ENCODE assay signal across 17 cellular contexts in genomic region chr12:48910196-48910595, GRCh38. TPM values are rescaled to one million over a fixed set of nuclear protein-coding genes. Genes with fewer than 3 reads are reported as not detected.
DNase-seq lines count a peak whose midpoint lies in the region; ATAC-seq, FAIRE-seq and TF ChIP-seq lines count a peak whose summit lies in the region.
"Had no signal": no experiment of that assay in that cellular context is flagged by ENCODE, and none has a peak within 500 bp of the region (broad histone marks: within the 10 kb centered on the region; RNA-seq: fewer than 3 reads in every experiment).

No MANE protein-coding gene starts in this region.

- no peak overlapping the region for H3K9ac ChIP-seq in trophoblast cell (ENCODE audit: low read length)
- H3K9ac ChIP-seq: BLaER1 treated with 17β-estradiol and CSF1 and Interleukin-3, amounts not matched to agents 10 nM and 100 nM had no signal

- peak in 1 of 2 experiments; percentile 46 for DNase-seq in A549 (ENCODE audit: low read depth in 1 of 2, low spot score in 1 of 2)
- peak; percentile 68 for DNase-seq in NCI-H146 (lab: John Stamatoyannopoulos, UW)
- peak; percentile 47 to 74 for DNase-seq in trophoblast cell
- DNase-seq in UCSD-AML1 (lab: John Stamatoyannopoulos, UW; ENCODE audit: unreplicated experiment) = no peak
- no peak for DNase-seq in naive thymus-derived CD4-positive, alpha-beta T cell
- DNase-seq in SK-N-DZ (ENCODE audit: low spot score) = no peak
- no peak for DNase-seq in activated gamma-delta T cell (lab: John Stamatoyannopoulos, UW)
- DNase-seq: ACHN; Calu3; CD4-positive, CD25-positive, alpha-beta regulatory T cell; DMS 273 treated with DMSO at 0.1 percent for 48 hours; HCEC 1CT; HFFc6 had no signal

- no peaks in the 10 kb centered on the region for H3K79me1 ChIP-seq in trophoblast cell (ENCODE audit: low read length)

- CTCF ChIA-PET in A549 (lab: Yijun Ruan, JAX) = interaction anchor here (0.6 to 8.2 kb wide), 9 partner anchors 13 to 56 kb away, joined by 3 to 60 read pairs (median 9); partner anchors contain the start of gene FKBP11
- CTCF ChIA-PET in naive thymus-derived CD4-positive, alpha-beta T cell (lab: Charles Lee) = interaction anchor here (1.0 to 1.2 kb wide), 2 partner anchors 14 to 20 kb away, joined by 3 to 5 read pairs; no protein-coding TSS in a partner anchor

- intact Hi-C loops in naive thymus-derived CD4-positive, alpha-beta T cell (cut with micrococcal nuclease) = no loop called here

- H3K9me3 Mint-ChIP-seq in naive thymus-derived CD4-positive, alpha-beta T cell = no peaks in the 10 kb centered on the region
- H3K9me3 Mint-ChIP-seq: CD4-positive, CD25-positive, alpha-beta regulatory T cell; HFFc6 had no signal

- H3K27ac ChIP-seq in A549 (no peak overlapping the region), VCaP (peak overlapping the region; percentile 4; the same call in 1 of the 2 replicates), trophoblast cell (ENCODE audit: low read depth, low read length) (no peak overlapping the region)
- no peak overlapping the region for H3K27ac ChIP-seq in naive thymus-derived CD4-positive, alpha-beta T cell (ENCODE audit: low read depth, low read length)
- H3K27ac ChIP-seq: 22Rv1; BLaER1 treated with 17β-estradiol and CSF1 and Interleukin-3, amounts not matched to agents 10 nM and 100 nM; HL-60 had no signal

- no peaks in the 10 kb centered on the region for H3K4me1 Mint-ChIP-seq in naive thymus-derived CD4-positive, alpha-beta T cell
- H3K4me1 Mint-ChIP-seq: CD4-positive, CD25-positive, alpha-beta regulatory T cell had no signal

- H2BK120ac ChIP-seq in trophoblast cell (ENCODE audit: insufficient read depth, low read length, poor library complexity) = no peak overlapping the region

- no peak overlapping the region for H3K4me3 ChIP-seq in A549
- no peak overlapping the region for H3K4me3 ChIP-seq in trophoblast cell (ENCODE audit: low read depth, low read length)
- no peak overlapping the region for H3K4me3 ChIP-seq in naive thymus-derived CD4-positive, alpha-beta T cell (ENCODE audit: low read length)
- H3K4me3 ChIP-seq: BLaER1 treated with 17β-estradiol and CSF1 and Interleukin-3, amounts not matched to agents 10 nM and 100 nM had no signal

- POLR2A ChIA-PET in A549 (lab: Yijun Ruan, JAX) = interaction anchor here (0.6 kb wide), 1 partner anchor 44 kb away, joined by 3 read pairs; no protein-coding TSS in a partner anchor
- POLR2A ChIA-PET in naive thymus-derived CD4-positive, alpha-beta T cell (lab: Charles Lee) = interaction anchor here (1.2 kb wide), 2 partner anchors 9 to 14 kb away, joined by 4 read pairs; no protein-coding TSS in a partner anchor

- peak in 1 of 2 experiments; percentile 72; a peak in 3 of 6 replicates for ATAC-seq in A549
- no peak for ATAC-seq in naive thymus-derived CD4-positive, alpha-beta T cell

- no peak for TF ChIP-seq RAD21 in A549 (conservative IDR thresholded peaks at IDR 0.05 in 1 of 2, IDR thresholded peaks at IDR 0.05 in 1 of 2)

- peak overlapping the region in 1 of 9 donors; percentile 4 for H3K27ac Mint-ChIP-seq in naive thymus-derived CD4-positive, alpha-beta T cell
- H3K27ac Mint-ChIP-seq: CD4-positive, CD25-positive, alpha-beta regulatory T cell; HFFc6 had no signal

- no peak overlapping the region for H2BK5ac ChIP-seq in trophoblast cell (ENCODE audit: low read depth, low read length, poor library complexity)

- no peak overlapping the region for H3K14ac ChIP-seq in trophoblast cell (ENCODE audit: low read length)

- FAIRE-seq in A549 (lab: Jason Lieb, UNC) = no peak

- H3K4me2 ChIP-seq in A549 = peak overlapping the region; percentile 24
- no peak overlapping the region for H3K4me2 ChIP-seq in trophoblast cell (ENCODE audit: low read length)
- H3K4me2 ChIP-seq: BLaER1 treated with 17β-estradiol and CSF1 and Interleukin-3, amounts not matched to agents 10 nM and 100 nM had no signal

- no peak overlapping the region for H3K18ac ChIP-seq in trophoblast cell (ENCODE audit: low read length)

- H3K27me3 Mint-ChIP-seq in naive thymus-derived CD4-positive, alpha-beta T cell = peaks cover 0 to 5% (median 0%) of the 10 kb centered on the region in 5 donors
- H3K27me3 Mint-ChIP-seq: CD4-positive, CD25-positive, alpha-beta regulatory T cell had no signal

- H3K79me2 ChIP-seq in trophoblast cell (ENCODE audit: control insufficient read depth, insufficient read depth, low read length, poor library complexity) = no peaks in the 10 kb centered on the region

- H2AK5ac ChIP-seq in trophoblast cell (ENCODE audit: low read length) = no peak overlapping the region

- H4K91ac ChIP-seq in trophoblast cell (ENCODE audit: low read depth, low read length) = no peak overlapping the region

- H3K4ac ChIP-seq in trophoblast cell (ENCODE audit: low read depth, low read length) = no peak overlapping the region

- H3K36me3 Mint-ChIP-seq in naive thymus-derived CD4-positive, alpha-beta T cell = no peaks in the 10 kb centered on the region

- H3K9me3 ChIP-seq in A549 (no peaks in the 10 kb centered on the region), trophoblast cell (ENCODE audit: insufficient read depth, low read depth, low read length) (no peaks in the 10 kb centered on the region)
- no peaks in the 10 kb centered on the region for H3K9me3 ChIP-seq in naive thymus-derived CD4-positive, alpha-beta T cell (ENCODE audit: control insufficient read depth in 2 of 3, low read length in 3 of 3)
- H3K9me3 ChIP-seq: BLaER1 treated with 17β-estradiol and CSF1 and Interleukin-3, amounts not matched to agents 10 nM and 100 nM had no signal

- no peak overlapping the region for H3K23ac ChIP-seq in trophoblast cell (ENCODE audit: low read length)

- no peak overlapping the region for H4K12ac ChIP-seq in trophoblast cell (ENCODE audit: low read depth, low read length)

- no peak overlapping the region for H2AFZ ChIP-seq in trophoblast cell (ENCODE audit: insufficient read depth, low read length, poor library complexity)

- no peak overlapping the region for H2BK12ac ChIP-seq in trophoblast cell (ENCODE audit: low read length)

- H3K4me1 ChIP-seq in A549 (peaks cover 22% of the 10 kb centered on the region), trophoblast cell (ENCODE audit: control insufficient read depth in 1 of 2, insufficient read depth in 2 of 2, low read length in 2 of 2) (no peaks in the 10 kb centered on the region)
- no peaks in the 10 kb centered on the region for H3K4me1 ChIP-seq in naive thymus-derived CD4-positive, alpha-beta T cell (ENCODE audit: control insufficient read depth in 2 of 2, insufficient read depth in 2 of 2, low read length in 2 of 2)
- H3K4me1 ChIP-seq: BLaER1 treated with 17β-estradiol and CSF1 and Interleukin-3, amounts not matched to agents 10 nM and 100 nM had no signal

- no peak overlapping the region for H4K8ac ChIP-seq in trophoblast cell (ENCODE audit: low read depth, low read length)

- no peaks in the 10 kb centered on the region for H3K27me3 ChIP-seq in trophoblast cell (ENCODE audit: insufficient read depth, low read length)
- H3K27me3 ChIP-seq in naive thymus-derived CD4-positive, alpha-beta T cell (ENCODE audit: control insufficient read depth in 2 of 2, insufficient read depth in 2 of 2, low read length in 2 of 2) = no peaks in the 10 kb centered on the region
- H3K27me3 ChIP-seq: BLaER1 treated with 17β-estradiol and CSF1 and Interleukin-3, amounts not matched to agents 10 nM and 100 nM had no signal

- H3K36me3 ChIP-seq in trophoblast cell (ENCODE audit: control insufficient read depth in 1 of 2, insufficient read depth in 2 of 2, low read length in 2 of 2) = peaks cover 0 to 3% of the 10 kb centered on the region in 2 experiments
- no peaks in the 10 kb centered on the region for H3K36me3 ChIP-seq in naive thymus-derived CD4-positive, alpha-beta T cell (ENCODE audit: control insufficient read depth in 2 of 3, insufficient read depth in 3 of 3, low read length in 3 of 3)

- no peak for TF ChIP-seq EP300 in A549 (IDR thresholded peaks at IDR 0.05)

- no peak for TF ChIP-seq POLR2A in A549 (IDR thresholded peaks at IDR 0.05; ENCODE audit: low read length)

- TF ChIP-seq CTCF in A549 (IDR thresholded peaks at IDR 0.05) (no peak), VCaP (conservative IDR thresholded peaks at IDR 0.05) (no peak)

- H3K4me3 Mint-ChIP-seq in naive thymus-derived CD4-positive, alpha-beta T cell = no peak overlapping the region
- H3K4me3 Mint-ChIP-seq: HFFc6 had no signal

RNA-seq across cellular contexts. Expression of gene FKBP11, which starts 15.1 kb away (rescaled TPM):
- polyA plus RNA-seq in A549 (2011; rRNA removed) (50.9 and 61.9 TPM in 2 replicates), A549 (2017; fragmentation: RNase III; extraction: RNeasy Plus Mini Kit Qiagen cat#74134 plus additional on column Dnase treatment) (41.2 to 45.5 TPM (median 42.2 TPM) in 3 replicates)
- 39.7 and 47.3 TPM in 2 replicates for polyA plus RNA-seq in A549 (2012; cell fraction: cytosol; rRNA removed)
- 107 and 122 TPM in 2 replicates for polyA plus RNA-seq in A549 (2012; cell fraction: nucleus; rRNA removed)
- polyA minus RNA-seq in A549 (2011; rRNA and poly(A)+ RNA removed) = 38.4 and 39.2 TPM in 2 replicates
- polyA plus RNA-seq in trophoblast cell (2013) = 111 and 113 TPM in 2 replicates
- 10 to 100 TPM; 40.3 to 55.7 (median 48.5) TPM for total RNA-seq in naive thymus-derived CD4-positive, alpha-beta T cell
- 10 to 100 TPM; 74.2 to 83.7 TPM for polyA plus RNA-seq in naive thymus-derived CD4-positive, alpha-beta T cell
- polyA plus RNA-seq in SK-N-DZ (2014; cell fraction: cytosol; rRNA removed) = 4.9 and 8.8 TPM in 2 replicates
- polyA plus RNA-seq in SK-N-DZ (2014; cell fraction: nucleus; rRNA removed) = 23.0 and 35.3 TPM in 2 replicates

RNA-seq across cellular contexts. Expression of gene RND1, which starts 44.5 kb away (rescaled TPM):
- polyA plus RNA-seq in A549 (2011; rRNA removed) (37.8 and 54.5 TPM in 2 replicates), A549 (2017; fragmentation: RNase III; extraction: RNeasy Plus Mini Kit Qiagen cat#74134 plus additional on column Dnase treatment) (16.8 to 28.7 TPM (median 26.5 TPM) in 3 replicates)
- 40.9 and 56.4 TPM in 2 replicates for polyA plus RNA-seq in A549 (2012; cell fraction: cytosol; rRNA removed)
- polyA plus RNA-seq in A549 (2012; cell fraction: nucleus; rRNA removed) = 52.9 and 85.6 TPM in 2 replicates
- 59.3 and 68.2 TPM in 2 replicates for polyA minus RNA-seq in A549 (2011; rRNA and poly(A)+ RNA removed)
- 1.3 and 1.7 TPM in 2 replicates for polyA plus RNA-seq in trophoblast cell (2013)
- 10 to 100 TPM in 1 of 5 experiments, 1 to 10 TPM in 4; 1.1 to 13.5 (median 2.3) TPM for total RNA-seq in naive thymus-derived CD4-positive, alpha-beta T cell
- polyA plus RNA-seq in naive thymus-derived CD4-positive, alpha-beta T cell = under 1 TPM; 0.17 to 0.94 TPM
- polyA plus RNA-seq in SK-N-DZ (2014; cell fraction: cytosol; rRNA removed) = 0.42 TPM in 1 of 2 replicates, not detected in the other
- 0.07 TPM in 1 of 2 replicates, not detected in the other for polyA plus RNA-seq in SK-N-DZ (2014; cell fraction: nucleus; rRNA removed)

RNA-seq across cellular contexts. Expression of gene ARF3, which starts 47.1 kb away (rescaled TPM):
- polyA plus RNA-seq in A549 (2011; rRNA removed) = 281 and 287 TPM in 2 replicates
- 232 and 234 TPM in 2 replicates for polyA plus RNA-seq in A549 (2012; cell fraction: cytosol; rRNA removed)
- polyA plus RNA-seq in A549 (2012; cell fraction: nucleus; rRNA removed) = 162 and 182 TPM in 2 replicates
- 133 to 138 TPM (median 138 TPM) in 3 replicates for polyA plus RNA-seq in A549 (2017; fragmentation: RNase III; extraction: RNeasy Plus Mini Kit Qiagen cat#74134 plus additional on column Dnase treatment)
- 136 and 144 TPM in 2 replicates for polyA minus RNA-seq in A549 (2011; rRNA and poly(A)+ RNA removed)
- 112 and 113 TPM in 2 replicates for polyA plus RNA-seq in trophoblast cell (2013)
- 100 to 1,000 TPM in 1 of 5 experiments, 10 to 100 TPM in 4; 48.7 to 137 (median 56.1) TPM for total RNA-seq in naive thymus-derived CD4-positive, alpha-beta T cell
- polyA plus RNA-seq in naive thymus-derived CD4-positive, alpha-beta T cell = 10 to 100 TPM; 15.9 to 21.9 TPM
- 50.5 and 67.3 TPM in 2 replicates for polyA plus RNA-seq in SK-N-DZ (2014; cell fraction: cytosol; rRNA removed)
- 28.8 and 38.4 TPM in 2 replicates for polyA plus RNA-seq in SK-N-DZ (2014; cell fraction: nucleus; rRNA removed)

RNA-seq across cellular contexts. Expression of gene DDX23, which starts 58.2 kb away (rescaled TPM):
- polyA plus RNA-seq in A549 (2011; rRNA removed) (132 TPM in 2 replicates), A549 (2017; fragmentation: RNase III; extraction: RNeasy Plus Mini Kit Qiagen cat#74134 plus additional on column Dnase treatment) (112 to 119 TPM (median 116 TPM) in 3 replicates)
- 96.9 and 97.8 TPM in 2 replicates for polyA plus RNA-seq in A549 (2012; cell fraction: cytosol; rRNA removed)
- polyA plus RNA-seq in A549 (2012; cell fraction: nucleus; rRNA removed) = 129 and 169 TPM in 2 replicates
- polyA minus RNA-seq in A549 (2011; rRNA and poly(A)+ RNA removed) = 96.4 and 97.5 TPM in 2 replicates
- 67.7 and 72.6 TPM in 2 replicates for polyA plus RNA-seq in trophoblast cell (2013)
- total RNA-seq in naive thymus-derived CD4-positive, alpha-beta T cell = 100 to 1,000 TPM in 3 of 5 experiments, 10 to 100 TPM in 2; 84.0 to 160 (median 127) TPM
- 10 to 100 TPM; 32.8 to 65.6 TPM for polyA plus RNA-seq in naive thymus-derived CD4-positive, alpha-beta T cell
- 127 and 137 TPM in 2 replicates for polyA plus RNA-seq in SK-N-DZ (2014; cell fraction: cytosol; rRNA removed)
- polyA plus RNA-seq in SK-N-DZ (2014; cell fraction: nucleus; rRNA removed) = 264 and 274 TPM in 2 replicates

Comparison
In these comparisons a context has a peak if more than half of its experiments do, and no peak if none do; other contexts are left out.
1. DNase-seq: peak in NCI-H146 (single experiment) and trophoblast cell (2 of 2); none in UCSD-AML1 (single experiment), naive thymus-derived CD4-positive, alpha-beta T cell (0 of 9), SK-N-DZ (single experiment) and activated gamma-delta T cell (single experiment).
2. RNA of gene RND1, which starts 44.5 kb away (polyA plus RNA-seq): 16.8 to 85.6 TPM in A549; 0.17 to 0.94 TPM in naive thymus-derived CD4-positive, alpha-beta T cell; every median in the first group is over 4 times any median in the second.
3. RNA of gene ARF3, which starts 47.1 kb away (polyA plus RNA-seq): 133 to 287 TPM in A549; 15.9 to 21.9 TPM in naive thymus-derived CD4-positive, alpha-beta T cell; every median in the first group is over 4 times any median in the second.